Comparison of ENCODE assay signal across 13 cellular contexts in the genomic region with DNA sequence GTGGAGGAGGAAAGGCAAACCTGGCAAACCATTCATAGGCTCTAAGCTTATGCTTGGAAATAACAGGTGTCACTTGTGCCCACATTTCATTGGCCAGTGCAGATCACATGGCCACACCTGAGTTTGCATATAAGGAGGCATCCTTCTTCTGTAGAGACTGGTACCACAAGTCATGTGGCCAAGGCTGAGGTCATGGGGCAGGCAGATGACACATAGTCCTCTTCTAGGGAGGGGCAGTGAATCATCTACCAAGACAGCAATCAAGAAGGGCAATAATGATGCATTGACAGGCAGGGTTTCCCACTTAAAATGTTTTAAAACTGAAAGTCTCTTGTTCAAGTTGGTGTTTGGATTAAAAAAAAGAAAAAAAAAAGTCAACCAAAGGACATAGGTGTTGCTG.
DNase-seq lines count a peak whose midpoint lies in the region; ATAC-seq lines count a peak whose summit lies in the region.
"Had no signal": no experiment of that assay in that cellular context is flagged by ENCODE, and none has a peak within 500 bp of the region (broad histone marks: within the 10 kb centered on the region; RNA-seq: fewer than 3 reads in every experiment).

No MANE protein-coding gene starts in this region.

- peaks cover 24% of the 10 kb centered on the region for H3K4me1 Mint-ChIP-seq in activated T-cell treated with anti-CD3 and anti-CD28 coated beads, Interleukin-2, amount 50 U/mL, for 24 hours (ENCODE audit: low read depth)
- H3K4me1 Mint-ChIP-seq in T-helper 2 cell treated with Interferon-gamma antibody and Interleukin-4, amounts not matched to agents 5 μg/mL and 100 μg/mL, for 36 hours (ENCODE audit: low read depth): peaks cover 16% of the 10 kb centered on the region
- peaks cover 7 to 17% of the 10 kb centered on the region in 2 donors for H3K4me1 Mint-ChIP-seq in stimulated activated naive B cell treated with anti-CD40 and anti-IgM and Interleukin-4, amounts not matched to agents 10 μg/mL and 1 μg/mL and 100 μg/mL, for 72 hours

- peak overlapping the region; percentile 53 for H3K27ac Mint-ChIP-seq in activated T-cell treated with anti-CD3 and anti-CD28 coated beads, Interleukin-2, amount 50 U/mL, for 24 hours
- no peak overlapping the region for H3K27ac Mint-ChIP-seq in T-helper 2 cell treated with Interferon-gamma antibody and Interleukin-4, amounts not matched to agents 5 μg/mL and 100 μg/mL, for 36 hours
- no peak overlapping the region for H3K27ac Mint-ChIP-seq in stimulated activated naive B cell treated with anti-CD40 and anti-IgM and Interleukin-4, amounts not matched to agents 10 μg/mL and 1 μg/mL and 100 μg/mL, for 72 hours

- no peak overlapping the region for H3K4me3 Mint-ChIP-seq in activated T-cell treated with anti-CD3 and anti-CD28 coated beads, Interleukin-2, amount 50 U/mL, for 24 hours
- no peak overlapping the region for H3K4me3 Mint-ChIP-seq in T-helper 2 cell treated with Interferon-gamma antibody and Interleukin-4, amounts not matched to agents 5 μg/mL and 100 μg/mL, for 36 hours
- H3K4me3 Mint-ChIP-seq in stimulated activated naive B cell treated with anti-CD40 and anti-IgM and Interleukin-4, amounts not matched to agents 10 μg/mL and 1 μg/mL and 100 μg/mL, for 72 hours: no peak overlapping the region

- H3K27ac ChIP-seq in epithelial cell of prostate: peak overlapping the region; percentile 37
- H3K27ac ChIP-seq: lower lobe of right lung, parathyroid adenoma had no signal

- peak; percentile 45 to 66 for ATAC-seq in stimulated activated naive B cell treated with anti-CD40 and anti-IgM and Interleukin-4, amounts not matched to agents 10 μg/mL and 1 μg/mL and 100 μg/mL, for 72 hours (replicated peaks)
- no peak for ATAC-seq in HG02678 (IDR thresholded peaks at IDR 0.05; ENCODE audit: unreplicated experiment)
- no peak for ATAC-seq in GM19452 (IDR thresholded peaks at IDR 0.05; ENCODE audit: unreplicated experiment)

- H3K27me3 Mint-ChIP-seq in activated T-cell treated with anti-CD3 and anti-CD28 coated beads, Interleukin-2, amount 50 U/mL, for 24 hours: no peaks in the 10 kb centered on the region
- no peaks in the 10 kb centered on the region for H3K27me3 Mint-ChIP-seq in T-helper 2 cell treated with Interferon-gamma antibody and Interleukin-4, amounts not matched to agents 5 μg/mL and 100 μg/mL, for 36 hours (ENCODE audit: low read depth)
- no peaks in the 10 kb centered on the region for H3K27me3 Mint-ChIP-seq in stimulated activated naive B cell treated with anti-CD40 and anti-IgM and Interleukin-4, amounts not matched to agents 10 μg/mL and 1 μg/mL and 100 μg/mL, for 72 hours

- peaks cover 44% of the 10 kb centered on the region for H3K36me3 Mint-ChIP-seq in activated T-cell treated with anti-CD3 and anti-CD28 coated beads, Interleukin-2, amount 50 U/mL, for 24 hours (ENCODE audit: low read depth)
- peaks cover 16% of the 10 kb centered on the region for H3K36me3 Mint-ChIP-seq in T-helper 2 cell treated with Interferon-gamma antibody and Interleukin-4, amounts not matched to agents 5 μg/mL and 100 μg/mL, for 36 hours (ENCODE audit: low read depth)
- peaks cover 39 to 50% of the 10 kb centered on the region in 2 donors for H3K36me3 Mint-ChIP-seq in stimulated activated naive B cell treated with anti-CD40 and anti-IgM and Interleukin-4, amounts not matched to agents 10 μg/mL and 1 μg/mL and 100 μg/mL, for 72 hours

- peak; percentile 31 for DNase-seq in activated T-cell treated with anti-CD3 and anti-CD28 coated beads, Interleukin-2, amount 50 U/mL, for 24 hours
- DNase-seq in activated T-cell treated with anti-CD3 and anti-CD28 coated beads for 4 hours: no peak
- DNase-seq in T-helper 2 cell treated with Interferon-gamma antibody and Interleukin-4, amounts not matched to agents 5 μg/mL and 100 μg/mL, for 36 hours (ENCODE audit: low spot score): peak; percentile 59
- peak; percentile 68 for DNase-seq in epithelial cell of prostate (ENCODE audit: low read depth, low spot score)
- DNase-seq in stimulated activated naive B cell treated with anti-CD40 and anti-IgM and Interleukin-4, amounts not matched to agents 10 μg/mL and 1 μg/mL and 100 μg/mL, for 72 hours: no peak
- DNase-seq in DMS114 treated with DMSO at 0.1 percent for 48 hours (lab: John Stamatoyannopoulos, UW; ENCODE audit: unreplicated experiment): no peak
- DNase-seq: cortex of kidney, Karpas-422, lower lobe of right lung, NCI-H524 treated with DMSO at 0.1 percent for 48 hours had no signal

- H3K9me3 Mint-ChIP-seq in activated T-cell treated with anti-CD3 and anti-CD28 coated beads, Interleukin-2, amount 50 U/mL, for 24 hours: no peaks in the 10 kb centered on the region
- H3K9me3 Mint-ChIP-seq in T-helper 2 cell treated with Interferon-gamma antibody and Interleukin-4, amounts not matched to agents 5 μg/mL and 100 μg/mL, for 36 hours: no peaks in the 10 kb centered on the region
- peaks cover 0 to 3% of the 10 kb centered on the region in 2 donors for H3K9me3 Mint-ChIP-seq in stimulated activated naive B cell treated with anti-CD40 and anti-IgM and Interleukin-4, amounts not matched to agents 10 μg/mL and 1 μg/mL and 100 μg/mL, for 72 hours

Comparison
In these comparisons a context has a peak if more than half of its experiments do, and no peak if none do; other contexts are left out.
1. DNase-seq: peak in activated T-cell treated with anti-CD3 and anti-CD28 coated beads, Interleukin-2, amount 50 U/mL, for 24 hours (single experiment), T-helper 2 cell treated with Interferon-gamma antibody and Interleukin-4, amounts not matched to agents 5 μg/mL and 100 μg/mL, for 36 hours (single experiment) and epithelial cell of prostate (single experiment); none in activated T-cell treated with anti-CD3 and anti-CD28 coated beads for 4 hours (single experiment), stimulated activated naive B cell treated with anti-CD40 and anti-IgM and Interleukin-4, amounts not matched to agents 10 μg/mL and 1 μg/mL and 100 μg/mL, for 72 hours (single experiment) and DMS114 treated with DMSO at 0.1 percent for 48 hours (single experiment).
2. ATAC-seq: peak in stimulated activated naive B cell treated with anti-CD40 and anti-IgM and Interleukin-4, amounts not matched to agents 10 μg/mL and 1 μg/mL and 100 μg/mL, for 72 hours (2 of 2); none in HG02678 (single experiment) and GM19452 (single experiment).